8 cellular contexts compared by ENCODE assay signal in the genomic region with DNA sequence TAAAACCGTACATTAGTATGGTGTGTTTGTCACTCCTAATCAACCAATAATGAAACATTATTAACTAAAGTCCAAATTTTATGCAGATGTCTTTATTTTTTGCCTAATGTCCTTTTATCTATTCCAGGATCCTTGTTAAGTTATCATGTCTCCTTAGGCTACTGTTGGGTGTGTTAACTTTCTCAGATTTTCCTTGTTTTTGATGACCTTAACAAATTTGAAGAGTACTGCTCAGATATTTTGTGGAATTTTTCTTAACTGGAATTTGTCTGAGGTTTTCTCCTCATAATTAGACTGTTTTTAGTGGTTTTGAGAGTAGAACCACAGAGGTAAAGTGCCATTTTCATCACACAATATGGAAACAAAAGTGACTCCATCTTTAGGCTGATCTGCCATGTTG.
"Had no signal": no experiment of that assay in that cellular context is flagged by ENCODE, and none has a peak within 500 bp of the region (broad histone marks: within the 10 kb centered on the region; RNA-seq: fewer than 3 reads in every experiment).

No MANE protein-coding gene starts in this region.

- FAIRE-seq: G401.6, GM12878, GM12891, GM12892, GM18507, GM19239 had no signal

- DNase-seq: GDM1, GF-D8 had no signal

- ATAC-seq: GM12878 had no signal

- H3K4me3 ChIP-seq: GM12878 had no signal
